In genomic region chr1:31201871-31202270, GRCh38 we compare ENCODE assay signal across 16 cellular contexts. TPM values are rescaled to one million over a fixed set of nuclear protein-coding genes. Genes with fewer than 3 reads are reported as not detected.
A peak's percentile ranks its signal among the peaks of the same experiment; 100 is the strongest.
DNase-seq lines count a peak whose midpoint lies in the region; ATAC-seq and TF ChIP-seq lines count a peak whose summit lies in the region.
"Had no signal": no experiment of that assay in that cellular context is flagged by ENCODE, and none has a peak within 500 bp of the region (broad histone marks: within the 10 kb centered on the region; RNA-seq: fewer than 3 reads in every experiment).

No MANE protein-coding gene starts in this region.

- no peaks in the 10 kb centered on the region for H3K27me3 Mint-ChIP-seq in neural crest cell (ENCODE audit: low read depth)
- peaks cover 1% of the 10 kb centered on the region for H3K27me3 Mint-ChIP-seq in activated CD8-positive, alpha-beta T cell treated with anti-CD3 and anti-CD28 coated beads for 36 hours

- no peaks in the 10 kb centered on the region for H3K27me3 ChIP-seq in H7 (ENCODE audit: control insufficient read depth, insufficient read depth, low read length)
- H3K27me3 ChIP-seq: BLaER1 had no signal

- no peaks in the 10 kb centered on the region for H3K36me3 ChIP-seq in H7 (replicated peaks; ENCODE audit: control insufficient read depth, insufficient read depth, low read length)
- H3K36me3 ChIP-seq: BLaER1 had no signal

- H3K4me3 ChIP-seq in H7 (ENCODE audit: insufficient read depth, low read depth, low read length): no peak overlapping the region
- H3K4me3 ChIP-seq: BLaER1 had no signal

- intact Hi-C loops in activated CD8-positive, alpha-beta T cell treated with anti-CD3 and anti-CD28 coated beads for 36 hours (cut with micrococcal nuclease): no loop called here

- CTCF ChIA-PET in activated CD8-positive, alpha-beta T cell treated with anti-CD3 and anti-CD28 coated beads for 36 hours (lab: Charles Lee): no interaction called here

- H3K4me1 Mint-ChIP-seq in neural crest cell: peaks cover 33% of the 10 kb centered on the region
- no peaks in the 10 kb centered on the region for H3K4me1 Mint-ChIP-seq in activated CD8-positive, alpha-beta T cell treated with anti-CD3 and anti-CD28 coated beads for 36 hours (ENCODE audit: low read depth)
- H3K4me1 Mint-ChIP-seq: CD4-positive, alpha-beta memory T cell had no signal

- H3K9me3 Mint-ChIP-seq in neural crest cell: no peaks in the 10 kb centered on the region
- no peaks in the 10 kb centered on the region for H3K9me3 Mint-ChIP-seq in activated CD8-positive, alpha-beta T cell treated with anti-CD3 and anti-CD28 coated beads for 36 hours

- in situ Hi-C loops in GM13977 (cut with MboI; ENCODE audit: low pct_unique_long_range_greater_than_20kb, low sequenced_read_pairs, unreplicated experiment): no loop called here

- DNase-seq in H7: peak; percentile 62
- DNase-seq in NCI-H524 (lab: John Stamatoyannopoulos, UW): peak; percentile 67 to 86
- DNase-seq in caudate nucleus (lab: John Stamatoyannopoulos, UW): peak in 1 of 61 donors; percentile 45
- DNase-seq in neural crest cell (ENCODE audit: low read depth, low spot score): no peak
- no peak for DNase-seq in putamen (ENCODE audit: low spot score)
- DNase-seq in activated CD8-positive, alpha-beta T cell treated with anti-CD3 and anti-CD28 coated beads for 36 hours: no peak
- no peak for DNase-seq in GM13977 (ENCODE audit: low spot score)
- DNase-seq: Calu3; CD4-positive, alpha-beta memory T cell; HCEC 1CT; NCI-H1105; NCI-H2107; NK-92 treated with Interleukin-12 subunit alpha and Interleukin-12 subunit beta, amount 100 ng/mL, for 24 hours had no signal

- no peaks in the 10 kb centered on the region for H3K36me3 Mint-ChIP-seq in neural crest cell (ENCODE audit: low read depth)
- no peaks in the 10 kb centered on the region for H3K36me3 Mint-ChIP-seq in activated CD8-positive, alpha-beta T cell treated with anti-CD3 and anti-CD28 coated beads for 36 hours (ENCODE audit: low read depth)
- H3K36me3 Mint-ChIP-seq: CD4-positive, alpha-beta memory T cell had no signal

- H3K4me3 Mint-ChIP-seq in neural crest cell: no peak overlapping the region
- H3K4me3 Mint-ChIP-seq in activated CD8-positive, alpha-beta T cell treated with anti-CD3 and anti-CD28 coated beads for 36 hours: no peak overlapping the region
- H3K4me3 Mint-ChIP-seq: CD4-positive, alpha-beta memory T cell had no signal

- H3K27ac ChIP-seq in caudate nucleus (ENCODE audit: low read depth, low read length): peak overlapping the region; percentile 85
- H3K27ac ChIP-seq: BLaER1 had no signal

- POLR2A ChIA-PET in activated CD8-positive, alpha-beta T cell treated with anti-CD3 and anti-CD28 coated beads for 36 hours (lab: Charles Lee): no interaction called here

- TF ChIP-seq CTCF in neural crest cell (conservative IDR thresholded peaks at IDR 0.05) (no peak), GM13977 (IDR thresholded peaks at IDR 0.05; ENCODE audit: extremely low read depth, insufficient read depth, missing control alignments) (no peak)
- no peak for TF ChIP-seq CTCF in activated CD8-positive, alpha-beta T cell treated with anti-CD3 and anti-CD28 coated beads for 36 hours (IDR thresholded peaks at IDR 0.05)

- no peak for ATAC-seq in GM21576 (IDR thresholded peaks at IDR 0.05; ENCODE audit: unreplicated experiment)
- no peak for ATAC-seq in activated CD8-positive, alpha-beta T cell treated with anti-CD3 and anti-CD28 coated beads for 36 hours
- ATAC-seq: Right ventricle myocardium inferior had no signal

- H3K27ac Mint-ChIP-seq in neural crest cell (ENCODE audit: unreplicated experiment): peak overlapping the region; percentile 19
- no peak overlapping the region for H3K27ac Mint-ChIP-seq in activated CD8-positive, alpha-beta T cell treated with anti-CD3 and anti-CD28 coated beads for 36 hours
- H3K27ac Mint-ChIP-seq: CD4-positive, alpha-beta memory T cell had no signal

RNA-seq across cellular contexts. Expression of gene NKAIN1, which starts 37.8 kb away (rescaled TPM):
- total RNA-seq in H7 (2014; rRNA removed; shearing (Covaris generic)): 73.6 and 89.9 TPM in 2 replicates
- total RNA-seq in neural crest cell: 73.2 and 79.7 TPM in 2 replicates
- total RNA-seq in activated CD8-positive, alpha-beta T cell treated with anti-CD3 and anti-CD28 coated beads for 36 hours: not detected
- total RNA-seq: Calu3; CD4-positive, alpha-beta memory T cell had no signal

Comparison
In these comparisons a context has a peak if more than half of its experiments do, and no peak if none do; other contexts are left out.
1. DNase-seq: peak in H7 (single experiment) and NCI-H524 (2 of 2); none in neural crest cell (single experiment), putamen (single experiment), activated CD8-positive, alpha-beta T cell treated with anti-CD3 and anti-CD28 coated beads for 36 hours (single experiment) and GM13977 (single experiment).
2. RNA of gene NKAIN1, which starts 37.8 kb away (total RNA-seq): 73.6 to 89.9 TPM in H7 and 73.2 to 79.7 TPM in neural crest cell; not detected in activated CD8-positive, alpha-beta T cell treated with anti-CD3 and anti-CD28 coated beads for 36 hours; every median in the first group is over 10 times any median in the second.